7 cellular contexts compared by ENCODE assay signal in genomic region chr2:6826081-6826913, GRCh38. TPM values are rescaled to one million over a fixed set of nuclear protein-coding genes. Genes with fewer than 3 reads are reported as not detected.
DNase-seq lines count a peak whose midpoint lies in the region; ATAC-seq, FAIRE-seq and TF ChIP-seq lines count a peak whose summit lies in the region.

No MANE protein-coding gene starts in this region.

- FAIRE-seq in K562 (lab: Jason Lieb, UNC): peak; percentile 97

- CTCF ChIA-PET in T-cell (lab: Charles Lee) (interaction anchor here (0.6 to 1.3 kb wide), 12 partner anchors 22 to 1382 kb away, joined by 3 to 9 read pairs (median 3); partner anchors contain the start of gene RSAD2 (in 1 of the 2)), K562 (lab: Yijun Ruan, JAX; ENCODE audit: low intra/inter-chr PET ratio) (interaction anchor here (0.6 to 1.8 kb wide), 8 partner anchors 39 to 261 kb away, joined by 3 to 8 read pairs (median 3); partner anchors contain the start of gene CMPK2)

- TF ChIP-seq EP300 in Ishikawa (IDR thresholded peaks at IDR 0.05; ENCODE audit: borderline replicate concordance) (no peak), K562 (IDR thresholded peaks at IDR 0.05; ENCODE audit: low read length) (peak; percentile 89)

- POLR2A ChIA-PET in T-cell (lab: Charles Lee) (no interaction called here), K562 (lab: Yijun Ruan, JAX) (no interaction called here)

- peaks cover 0 to 10% (median 8%) of the 10 kb centered on the region in 3 donors for H3K4me1 Mint-ChIP-seq in T-cell
- H3K4me1 Mint-ChIP-seq in stimulated activated memory B cell treated with anti-CD40 and anti-IgM and Interleukin-4, amounts not matched to agents 10 μg/mL and 1 μg/mL and 100 μg/mL, for 72 hours: peaks cover 8% of the 10 kb centered on the region

- H3K4me3 ChIP-seq in K562 (no peak overlapping the region), lower lobe of right lung (no peak overlapping the region)

- peak overlapping the region in 1 of 2 donors; percentile 54 for H3K27ac Mint-ChIP-seq in T-cell
- no peak overlapping the region for H3K27ac Mint-ChIP-seq in stimulated activated memory B cell treated with anti-CD40 and anti-IgM and Interleukin-4, amounts not matched to agents 10 μg/mL and 1 μg/mL and 100 μg/mL, for 72 hours

- H3K27me3 Mint-ChIP-seq in T-cell: no peaks in the 10 kb centered on the region
- H3K27me3 Mint-ChIP-seq in stimulated activated memory B cell treated with anti-CD40 and anti-IgM and Interleukin-4, amounts not matched to agents 10 μg/mL and 1 μg/mL and 100 μg/mL, for 72 hours: peaks cover under 1% of the 10 kb centered on the region

- H3K27ac ChIP-seq in K562 (ENCODE audit: extremely low read depth, low read depth, low read length) (peak overlapping the region; percentile 66), lower lobe of right lung (no peak overlapping the region)

- H3K4me3 Mint-ChIP-seq in T-cell: no peak overlapping the region
- H3K4me3 Mint-ChIP-seq in stimulated activated memory B cell treated with anti-CD40 and anti-IgM and Interleukin-4, amounts not matched to agents 10 μg/mL and 1 μg/mL and 100 μg/mL, for 72 hours: no peak overlapping the region

- H3K4me1 ChIP-seq in K562 (replicated peaks in 1 of 2; ENCODE audit: control insufficient read depth in 2 of 2, insufficient read depth in 2 of 2, low read length in 2 of 2) (peaks cover 0 to 3% of the 10 kb centered on the region in 2 experiments; a peak in 1 of 5 replicates), lower lobe of right lung (peaks cover 19% of the 10 kb centered on the region)

- TF ChIP-seq CTCF in GM12801 (IDR thresholded peaks at IDR 0.05; ENCODE audit: extremely low read depth, insufficient read length) (peak; percentile 61), K562 (IDR thresholded peaks at IDR 0.05 in 2 of 3, conservative IDR thresholded peaks at IDR 0.05 in 1 of 3; ENCODE audit: insufficient read depth in 2 of 3, low read depth in 1 of 3, low read length in 3 of 3) (peak; percentile 75 to 96 (median 89)), lower lobe of right lung (IDR thresholded peaks at IDR 0.05) (peak; percentile 68)

- no peaks in the 10 kb centered on the region for H3K9me1 ChIP-seq in K562 (ENCODE audit: control insufficient read depth, insufficient read depth, low read length)

- TF ChIP-seq RAD21 in Ishikawa (IDR thresholded peaks at IDR 0.05; ENCODE audit: low read depth) (peak; percentile 75), K562 (CRISPR knock-in tag; conservative IDR thresholded peaks at IDR 0.05 in 1 of 2, IDR thresholded peaks at IDR 0.05 in 1 of 2) (peak; percentile 92 to 98)

- peak overlapping the region; percentile 73 for H2AFZ ChIP-seq in K562 (ENCODE audit: low read depth, low read length)

- no TSS peak for BruUV-seq in K562 (replicated peaks; lab: Mats Ljungman, UMichigan)

- no peak for TF ChIP-seq POLR2A in K562 (conservative IDR thresholded peaks at IDR 0.05)

- H3K36me3 ChIP-seq in K562 (ENCODE audit: control insufficient read depth, insufficient read depth, low read length) (no peaks in the 10 kb centered on the region), lower lobe of right lung (no peaks in the 10 kb centered on the region)

- DNase-seq in T-cell (peak in 27 of 34 experiments; percentile 3 to 52 (median 31)), K562 (ENCODE audit: extremely low read depth in 1 of 4, low spot score in 3 of 4) (peak; percentile 72 to 88 (median 80)), lower lobe of right lung (no peak)

- peaks cover 19% of the 10 kb centered on the region for H3K36me3 Mint-ChIP-seq in T-cell
- H3K36me3 Mint-ChIP-seq in stimulated activated memory B cell treated with anti-CD40 and anti-IgM and Interleukin-4, amounts not matched to agents 10 μg/mL and 1 μg/mL and 100 μg/mL, for 72 hours: peaks cover 13% of the 10 kb centered on the region

- WGBS in K562 (ENCODE audit: insufficient coverage, low coverage, missing lambda C conversion rate): 3% methylated on average over 4 of the region's 4 CpGs

- no peaks in the 10 kb centered on the region for H3K79me2 ChIP-seq in K562 (ENCODE audit: control insufficient read depth, insufficient read depth, low read length)

- H3K9me3 Mint-ChIP-seq in T-cell: peaks cover 9 to 15% (median 9%) of the 10 kb centered on the region in 3 donors
- peaks cover 18% of the 10 kb centered on the region for H3K9me3 Mint-ChIP-seq in stimulated activated memory B cell treated with anti-CD40 and anti-IgM and Interleukin-4, amounts not matched to agents 10 μg/mL and 1 μg/mL and 100 μg/mL, for 72 hours

- H4K20me1 ChIP-seq in K562 (replicated peaks; ENCODE audit: control insufficient read depth, insufficient read depth, low read length): no peaks in the 10 kb centered on the region

- no peak overlapping the region for H3K4me2 ChIP-seq in K562 (ENCODE audit: insufficient read depth, low read length)

- intact Hi-C loops in K562 (cut with micrococcal nuclease) (loop anchor here (1.0 kb wide), 6 partner anchors 21 to 258 kb away; no protein-coding TSS in a partner anchor), lower lobe of right lung (cut with DNase I) (no loop called here)

- H3K9me3 ChIP-seq in K562 (replicated peaks; ENCODE audit: control insufficient read depth, insufficient read depth, low read depth, low read length) (no peaks in the 10 kb centered on the region; the same call in 1 of the 2 replicates), lower lobe of right lung (peaks cover 7% of the 10 kb centered on the region)

- H3K27me3 ChIP-seq in K562 (ENCODE audit: control insufficient read depth in 2 of 2, insufficient read depth in 2 of 2, low read length in 2 of 2) (peaks cover 4 to 11% of the 10 kb centered on the region in 2 experiments; a peak in 4 of 5 replicates), lower lobe of right lung (ENCODE audit: low read depth) (no peaks in the 10 kb centered on the region)

- H3K9ac ChIP-seq in K562 (ENCODE audit: insufficient read depth in 1 of 2, low read depth in 2 of 2, low read length in 2 of 2): no peak overlapping the region

- in situ Hi-C loops in K562 (cut with MboI): loop anchor here (25.0 kb wide), 1 partner anchor 186 kb away; no protein-coding TSS in a partner anchor

- peak; percentile 98 for ATAC-seq in GM21619 (IDR thresholded peaks at IDR 0.05; ENCODE audit: unreplicated experiment)
- peak; percentile 58 to 77 (median 68) for ATAC-seq in T-cell (replicated peaks in 1 of 4)
- ATAC-seq in K562: peak; percentile 98
- ATAC-seq in lower lobe of right lung: peak; percentile 91
- peak; percentile 57 for ATAC-seq in stimulated activated memory B cell treated with anti-CD40 and anti-IgM and Interleukin-4, amounts not matched to agents 10 μg/mL and 1 μg/mL and 100 μg/mL, for 72 hours

TF ChIP-seq in Ishikawa, 13 proteins besides CTCF, POLR2A, EP300 and RAD21 (continues in another document):
- no peak for TF ChIP-seq CREB1 (IDR thresholded peaks at IDR 0.05; ENCODE audit: low read depth)
- no peak for TF ChIP-seq ZBTB7A (IDR thresholded peaks at IDR 0.05; ENCODE audit: low read depth)

TF ChIP-seq in K562, 482 proteins besides CTCF, POLR2A, EP300 and RAD21 (continues in another document):
- TF ChIP-seq FOXP1 (CRISPR knock-in tag; IDR thresholded peaks at IDR 0.05): no peak
- TF ChIP-seq ETV5 (CRISPR knock-in tag; IDR thresholded peaks at IDR 0.05; ENCODE audit: low read depth): peak; percentile 81
- TF ChIP-seq L3MBTL2 (IDR thresholded peaks at IDR 0.05): peak; percentile 26; the same call in 1 of the 2 replicates
- no peak for TF ChIP-seq MCM5 (IDR thresholded peaks at IDR 0.05; ENCODE audit: low read depth)

RNA-seq across cellular contexts. Expression of gene CMPK2, which starts 39.4 kb away (rescaled TPM):
- total RNA-seq in T-cell: 10 to 100 TPM in 1 of 5 donors, 1 to 10 TPM in 4; 6.5 to 15.2 (median 9.1) TPM
- 2.3 and 3.5 TPM in 2 replicates for total RNA-seq in K562 (2011; cell fraction: chromatin; rRNA removed; ENCODE audit: low replicate concordance)
- 2.3 and 2.8 TPM in 2 replicates for total RNA-seq in K562 (2011; cell fraction: nucleolus; rRNA removed)
- total RNA-seq in K562 (2011; cell fraction: nucleoplasm; rRNA removed): 3.5 and 5.2 TPM in 2 replicates
- total RNA-seq in K562 (2014; rRNA removed): 10.5 TPM in 2 replicates
- total RNA-seq in K562 (2014; rRNA removed; fragmentation: Illumina TruSeq; extraction: Trizol): 5.0 and 5.3 TPM in 2 replicates
- total RNA-seq in K562 (2015; rRNA removed; fragmentation: Illumina TruSeq; extraction: Trizol): 7.4 and 7.6 TPM in 2 replicates
- 7.2 and 7.9 TPM in 2 replicates for total RNA-seq in K562 (2021)
- 3.5 and 4.3 TPM in 2 replicates for polyA plus RNA-seq in K562 (2011; rRNA removed)
- polyA plus RNA-seq in K562 (2011; cell fraction: cytosol; rRNA removed): 3.2 and 3.6 TPM in 2 replicates
- 5.6 and 6.6 TPM in 2 replicates for polyA plus RNA-seq in K562 (2011; cell fraction: nucleus; rRNA removed)
- 8.3 and 23.7 TPM in 2 replicates for polyA plus RNA-seq in K562 (2012)
- 5.3 and 6.5 TPM in 2 replicates for polyA plus RNA-seq in K562 (2014; fragmentation: Illumina TruSeq; extraction: Trizol)
- polyA plus RNA-seq in K562 (2014; fragmentation: Nextera tagmentation; extraction: Ambion mirVana): 1 to 10 TPM; 2.6 to 2.9 TPM
- 3.8 and 4.5 TPM in 2 replicates for polyA plus RNA-seq in K562 (2014; rRNA removed)
- 2.9 and 4.3 TPM in 2 replicates for polyA minus RNA-seq in K562 (2011; rRNA and poly(A)+ RNA removed)
- polyA minus RNA-seq in K562 (2011; cell fraction: cytosol; rRNA and poly(A)+ RNA removed): 2.9 and 3.3 TPM in 2 replicates
- polyA minus RNA-seq in K562 (2011; cell fraction: nucleus; rRNA and poly(A)+ RNA removed): 3.4 and 5.2 TPM in 2 replicates
- 43.3 TPM for total RNA-seq in lower lobe of right lung

RNA-seq across cellular contexts. Expression of gene RSAD2, which starts 51.3 kb away (rescaled TPM):
- total RNA-seq in T-cell: 10 to 100 TPM in 1 of 5 donors, 1 to 10 TPM in 4; 3.2 to 10.7 (median 7.2) TPM
- 0.39 and 0.79 TPM in 2 replicates for total RNA-seq in K562 (2011; cell fraction: chromatin; rRNA removed; ENCODE audit: low replicate concordance)
- 0.50 and 0.53 TPM in 2 replicates for total RNA-seq in K562 (2011; cell fraction: nucleolus; rRNA removed)
- 1.2 TPM in 1 of 2 replicates, not detected in the other for total RNA-seq in K562 (2011; cell fraction: nucleoplasm; rRNA removed)
- 0.57 and 1.4 TPM in 2 replicates for total RNA-seq in K562 (2014; rRNA removed)
- total RNA-seq in K562 (2014; rRNA removed; fragmentation: Illumina TruSeq; extraction: Trizol): 0.41 and 0.51 TPM in 2 replicates
- total RNA-seq in K562 (2015; rRNA removed; fragmentation: Illumina TruSeq; extraction: Trizol): 0.51 and 0.68 TPM in 2 replicates
- 0.18 and 0.49 TPM in 2 replicates for total RNA-seq in K562 (2021)
- polyA plus RNA-seq in K562 (2011; rRNA removed): 0.24 and 0.45 TPM in 2 replicates
- polyA plus RNA-seq in K562 (2011; cell fraction: cytosol; rRNA removed): 0.06 and 0.15 TPM in 2 replicates
- polyA plus RNA-seq in K562 (2011; cell fraction: nucleus; rRNA removed): 0.28 and 0.38 TPM in 2 replicates
- polyA plus RNA-seq in K562 (2012): 0.46 and 1.1 TPM in 2 replicates
- polyA plus RNA-seq in K562 (2014; fragmentation: Illumina TruSeq; extraction: Trizol): 0.15 and 0.37 TPM in 2 replicates
- polyA plus RNA-seq in K562 (2014; fragmentation: Nextera tagmentation; extraction: Ambion mirVana): under 1 TPM; 0.15 to 0.28 TPM
- polyA plus RNA-seq in K562 (2014; rRNA removed): 0.11 and 0.19 TPM in 2 replicates
- polyA minus RNA-seq in K562 (2011; rRNA and poly(A)+ RNA removed): 0.63 and 0.75 TPM in 2 replicates
- not detected in 2 replicates for polyA minus RNA-seq in K562 (2011; cell fraction: cytosol; rRNA and poly(A)+ RNA removed)
- polyA minus RNA-seq in K562 (2011; cell fraction: nucleus; rRNA and poly(A)+ RNA removed): 0.94 and 1.00 TPM in 2 replicates
- 21.9 TPM for total RNA-seq in lower lobe of right lung
